ENCODE assay signal across 9 cellular contexts in genomic region chr3:13879102-13879945, GRCh38. TPM values are rescaled to one million over a fixed set of nuclear protein-coding genes. Genes with fewer than 3 reads are reported as not detected.
DNase-seq lines count a peak whose midpoint lies in the region; ATAC-seq, FAIRE-seq and TF ChIP-seq lines count a peak whose summit lies in the region.
"Had no signal": no experiment of that assay in that cellular context is flagged by ENCODE, and none has a peak within 500 bp of the region (broad histone marks: within the 10 kb centered on the region; RNA-seq: fewer than 3 reads in every experiment).

No MANE protein-coding gene starts in this region.

- no peak for ATAC-seq in Right ventricle myocardium inferior

- under 1% methylated on average over 64 of the region's 64 CpGs for WGBS in urinary bladder

- H3K36me3 ChIP-seq in cardiac muscle cell (no peaks in the 10 kb centered on the region), bronchial epithelial cell (ENCODE audit: control insufficient read depth, insufficient read depth, low read length) (peaks cover 6% of the 10 kb centered on the region), urinary bladder (ENCODE audit: insufficient read depth) (no peaks in the 10 kb centered on the region)

- FAIRE-seq in bronchial epithelial cell (lab: Jason Lieb, UNC): no peak

- intact Hi-C loops in Right ventricle myocardium inferior (cut with DNase I): no loop called here

- no peaks in the 10 kb centered on the region for H3K9me3 ChIP-seq in cardiac muscle cell (ENCODE audit: low read depth)

- H3K4me1 ChIP-seq in cardiac muscle cell (ENCODE audit: low read depth) (peaks cover 3% of the 10 kb centered on the region), urinary bladder (ENCODE audit: insufficient read depth) (no peaks in the 10 kb centered on the region)

- H3K27ac ChIP-seq in cardiac muscle cell (no peak overlapping the region), urinary bladder (ENCODE audit: low read depth) (no peak overlapping the region)

- H3K27me3 ChIP-seq in cardiac muscle cell (peaks cover 100% of the 10 kb centered on the region), bronchial epithelial cell (ENCODE audit: control insufficient read depth, insufficient read depth, low read length) (no peaks in the 10 kb centered on the region)

- H3K4me3 ChIP-seq in cardiac muscle cell (peak overlapping the region; percentile 18), bronchial epithelial cell (ENCODE audit: low read depth, low read length) (peak overlapping the region; percentile 76), urinary bladder (ENCODE audit: low read depth, low read length) (peak overlapping the region; percentile 26)

- DNase-seq in cardiac muscle cell (ENCODE audit: low read depth in 1 of 2, low spot score in 1 of 2): peak in 1 of 2 donors; percentile 33
- DNase-seq in Right ventricle myocardium inferior (ENCODE audit: missing footprints): no peak
- DNase-seq in bronchial epithelial cell (ENCODE audit: low read depth): no peak
- peak; percentile 83 for DNase-seq in mesenteric fat pad (ENCODE audit: low spot score)
- no peak for DNase-seq in DMS153 treated with DMSO at 0.1 percent for 48 hours (lab: John Stamatoyannopoulos, UW; ENCODE audit: unreplicated experiment)
- no peak for DNase-seq in NCI-H82 (lab: John Stamatoyannopoulos, UW)
- DNase-seq in GOT3 (lab: John Stamatoyannopoulos, UW): no peak

- no peak for TF ChIP-seq CTCF in cardiac muscle cell (IDR thresholded peaks at IDR 0.05; ENCODE audit: low read depth, low read length)
- peak; percentile 1 for TF ChIP-seq CTCF in bronchial epithelial cell (IDR thresholded peaks at IDR 0.05; ENCODE audit: insufficient read depth, low read length, severe bottlenecking)

RNA-seq across cellular contexts. Expression of gene WNT7A, which starts 0.5 kb away (rescaled TPM):
- total RNA-seq in cardiac muscle cell: not detected in 2 replicates
- polyA plus RNA-seq in cardiac muscle cell: not detected in 2 replicates
- total RNA-seq in Right ventricle myocardium inferior: not detected
- total RNA-seq in bronchial epithelial cell: 7.9 and 13.4 TPM in 2 replicates
- total RNA-seq in mesenteric fat pad: not detected
- total RNA-seq in urinary bladder: not detected
- polyA plus RNA-seq in urinary bladder: 0.08 TPM
- polyA plus RNA-seq: BJ had no signal

Comparison
In these comparisons a context has a peak if more than half of its experiments do, and no peak if none do; other contexts are left out.
1. H3K4me3 ChIP-seq: peak in every context shown above with its lines; median percentile 76 in bronchial epithelial cell; 26 in urinary bladder; 18 in cardiac muscle cell.